ENCODE assay signal across 9 cellular contexts in the genomic region with DNA sequence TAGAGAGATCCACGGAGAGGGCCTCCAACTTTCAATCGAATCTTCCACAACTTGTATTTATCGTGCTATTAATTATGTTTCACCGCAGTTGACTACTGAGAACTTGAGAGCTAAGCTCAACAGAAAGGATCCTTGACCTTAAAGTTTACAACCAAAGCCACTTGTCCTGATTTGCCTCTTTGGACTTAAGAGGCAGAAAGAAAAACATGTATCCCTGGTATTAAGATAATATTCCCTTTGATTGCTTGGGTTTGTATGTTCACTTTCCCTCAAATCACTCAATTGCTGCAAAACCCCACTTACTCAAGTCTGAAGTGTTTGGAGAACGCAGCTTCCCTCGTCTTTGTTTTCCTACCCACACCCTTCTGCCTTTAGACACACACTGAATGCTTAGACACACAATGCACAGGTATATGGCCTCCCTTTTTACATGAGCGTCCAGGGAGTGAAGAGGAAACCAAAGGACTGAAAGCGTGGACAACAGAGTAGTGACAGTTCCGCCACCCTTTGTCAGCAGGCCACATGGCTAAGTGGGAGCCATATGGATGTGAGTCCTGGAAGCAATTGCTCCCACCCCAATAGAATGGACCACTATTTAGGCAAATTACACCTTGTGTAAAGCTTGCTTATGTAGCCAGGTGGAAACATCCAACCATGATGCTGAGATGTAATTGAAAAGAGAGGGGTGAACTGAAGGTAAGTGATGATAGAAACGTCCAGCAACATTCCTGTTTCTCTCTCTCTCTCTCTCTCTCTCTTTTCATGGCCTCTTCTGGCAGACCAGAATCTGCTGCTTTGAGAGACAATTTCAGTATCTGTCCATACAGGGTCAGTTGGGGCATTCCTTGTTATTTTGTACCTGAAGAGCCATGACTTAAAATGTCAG. TPM values are rescaled to one million over a fixed set of nuclear protein-coding genes. Genes with fewer than 3 reads are reported as not detected.
A peak's percentile ranks its signal among the peaks of the same experiment; 100 is the strongest.
DNase-seq lines count a peak whose midpoint lies in the region; ATAC-seq lines count a peak whose summit lies in the region.
"Had no signal": no experiment of that assay in that cellular context is flagged by ENCODE, and none has a peak within 500 bp of the region (broad histone marks: within the 10 kb centered on the region; RNA-seq: fewer than 3 reads in every experiment).

No MANE protein-coding gene starts in this region.

- no peak for DNase-seq in activated CD4-positive, alpha-beta T cell treated with anti-CD3 and anti-CD28 coated beads for 36 hours
- no peak for DNase-seq in activated CD4-positive, alpha-beta T cell treated with anti-CD3 and anti-CD28 coated beads, Interleukin-2, amount 50 U/mL, for 48 hours
- peak; percentile 94 for DNase-seq in NCI-H748 (lab: John Stamatoyannopoulos, UW; ENCODE audit: unreplicated experiment)
- DNase-seq in epithelial cell of prostate (ENCODE audit: low read depth, low spot score), result no peak
- DNase-seq in trophoblast cell, result peak in 1 of 2 donors; percentile 14
- DNase-seq in EL, result no peak
- DNase-seq: NCI-H2227 treated with DMSO at 0.1 percent for 48 hours had no signal

- H3K4me1 ChIP-seq in trophoblast cell (ENCODE audit: control insufficient read depth in 1 of 2, insufficient read depth in 2 of 2, low read length in 2 of 2), result peaks cover 5 to 9% of the 10 kb centered on the region in 2 experiments

- peaks cover 15% of the 10 kb centered on the region for H3K4me1 Mint-ChIP-seq in activated CD4-positive, alpha-beta T cell treated with anti-CD3 and anti-CD28 coated beads for 36 hours

- no peak overlapping the region for H2BK120ac ChIP-seq in trophoblast cell (ENCODE audit: insufficient read depth, low read length, poor library complexity)

- H4K12ac ChIP-seq in trophoblast cell (ENCODE audit: low read depth, low read length), result no peak overlapping the region

- H3K4me3 Mint-ChIP-seq in activated CD4-positive, alpha-beta T cell treated with anti-CD3 and anti-CD28 coated beads for 36 hours, result peak overlapping the region; percentile 49

- no peaks in the 10 kb centered on the region for H3K9me3 Mint-ChIP-seq in activated CD4-positive, alpha-beta T cell treated with anti-CD3 and anti-CD28 coated beads for 36 hours (ENCODE audit: low read depth)

- H3K27ac Mint-ChIP-seq in activated CD4-positive, alpha-beta T cell treated with anti-CD3 and anti-CD28 coated beads for 36 hours, result no peak overlapping the region

- no peak overlapping the region for H3K4ac ChIP-seq in trophoblast cell (ENCODE audit: low read depth, low read length)

- POLR2A ChIA-PET in activated CD4-positive, alpha-beta T cell treated with anti-CD3 and anti-CD28 coated beads for 36 hours (lab: Charles Lee), result no interaction called here

- no peaks in the 10 kb centered on the region for H3K36me3 Mint-ChIP-seq in activated CD4-positive, alpha-beta T cell treated with anti-CD3 and anti-CD28 coated beads for 36 hours (ENCODE audit: low read depth)

- peaks cover 10% of the 10 kb centered on the region for H3K79me2 ChIP-seq in trophoblast cell (ENCODE audit: control insufficient read depth, insufficient read depth, low read length, poor library complexity)

- H3K14ac ChIP-seq in trophoblast cell (ENCODE audit: low read length), result no peak overlapping the region

- H3K79me1 ChIP-seq in trophoblast cell (ENCODE audit: low read length), result peaks cover 15% of the 10 kb centered on the region

- H3K18ac ChIP-seq in trophoblast cell (ENCODE audit: low read length), result peak overlapping the region; percentile 2

- no peak for ATAC-seq in activated CD4-positive, alpha-beta T cell treated with anti-CD3 and anti-CD28 coated beads for 36 hours
- ATAC-seq in esophagus mucosa (no peak), GM21447 (IDR thresholded peaks at IDR 0.05; ENCODE audit: unreplicated experiment) (no peak)

- no peak overlapping the region for H2BK5ac ChIP-seq in trophoblast cell (ENCODE audit: low read depth, low read length, poor library complexity)

- H3K27me3 Mint-ChIP-seq in activated CD4-positive, alpha-beta T cell treated with anti-CD3 and anti-CD28 coated beads for 36 hours, result peaks cover 43% of the 10 kb centered on the region

- intact Hi-C loops in activated CD4-positive, alpha-beta T cell treated with anti-CD3 and anti-CD28 coated beads for 36 hours (cut with DNase I, micrococcal nuclease), result no loop called here

- no peak overlapping the region for H2AK5ac ChIP-seq in trophoblast cell (ENCODE audit: low read length)

- no peak overlapping the region for H3K4me3 ChIP-seq in trophoblast cell (ENCODE audit: low read depth, low read length)

- H4K91ac ChIP-seq in trophoblast cell (ENCODE audit: low read depth, low read length), result no peak overlapping the region

- H3K9me3 ChIP-seq in trophoblast cell (ENCODE audit: insufficient read depth, low read depth, low read length), result no peaks in the 10 kb centered on the region

- H3K27ac ChIP-seq in epithelial cell of prostate (peak overlapping the region; percentile 91), trophoblast cell (ENCODE audit: low read depth, low read length) (peak overlapping the region; percentile 30)

- H2BK12ac ChIP-seq in trophoblast cell (ENCODE audit: low read length), result peak overlapping the region; percentile 43

- no peaks in the 10 kb centered on the region for H3K36me3 ChIP-seq in trophoblast cell (ENCODE audit: control insufficient read depth in 1 of 2, insufficient read depth in 2 of 2, low read length in 2 of 2)

- no CpG with 5 or more reads among the region's 10 CpGs for WGBS in trophoblast cell (ENCODE audit: extremely low coverage, insufficient coverage, insufficient read length)

- H4K8ac ChIP-seq in trophoblast cell (ENCODE audit: low read depth, low read length), result no peak overlapping the region

- H2AFZ ChIP-seq in trophoblast cell (ENCODE audit: insufficient read depth, low read length, poor library complexity), result no peak overlapping the region

- H3K27me3 ChIP-seq in trophoblast cell (ENCODE audit: insufficient read depth, low read length), result no peaks in the 10 kb centered on the region

- peak overlapping the region; percentile 62 for H3K4me2 ChIP-seq in trophoblast cell (ENCODE audit: low read length)

- CTCF ChIA-PET in activated CD4-positive, alpha-beta T cell treated with anti-CD3 and anti-CD28 coated beads for 36 hours (lab: Charles Lee), result no interaction called here

- H3K23ac ChIP-seq in trophoblast cell (ENCODE audit: low read length), result no peak overlapping the region

- H3K9ac ChIP-seq in trophoblast cell (ENCODE audit: low read length), result no peak overlapping the region

RNA-seq across cellular contexts. Expression of a gene that starts 1.4 kb away (rescaled TPM):
- under 1 TPM; 0.11 to 0.30 TPM for total RNA-seq in activated CD4-positive, alpha-beta T cell treated with anti-CD3 and anti-CD28 coated beads for 36 hours
- polyA plus RNA-seq in trophoblast cell (2013), result 144 and 147 TPM in 2 replicates
- total RNA-seq in esophagus mucosa, result 13.7 TPM

Comparison
In these comparisons a context has a peak if more than half of its experiments do, and no peak if none do; other contexts are left out.
1. RNA of a gene that starts 1.4 kb away (total RNA-seq): 13.7 TPM in esophagus mucosa (single experiment); 0.11 to 0.30 TPM in activated CD4-positive, alpha-beta T cell treated with anti-CD3 and anti-CD28 coated beads for 36 hours; every median in the first group is over 10 times any median in the second.